Comparison of ENCODE assay signal across 7 cellular contexts in the genomic region with DNA sequence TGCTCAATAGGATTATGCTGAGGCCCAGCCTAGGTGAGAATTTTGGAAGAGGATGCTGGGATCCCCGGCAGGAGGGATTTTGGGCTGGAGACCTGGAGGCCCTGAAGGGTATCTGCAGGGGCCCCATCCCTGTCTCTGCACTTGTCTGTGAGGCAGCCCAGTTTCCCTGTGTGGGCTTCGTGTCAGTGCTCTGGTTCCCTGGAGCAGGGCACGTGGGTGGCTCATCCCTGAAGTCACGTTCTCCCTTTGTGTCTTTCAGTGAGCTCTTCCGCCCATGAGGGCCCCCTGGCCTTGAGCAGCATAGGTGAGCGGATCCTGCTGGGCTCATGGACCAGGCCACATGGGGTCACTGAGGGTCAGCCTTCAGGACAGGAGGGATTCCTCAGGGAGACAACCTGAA.
"Had no signal": no experiment of that assay in that cellular context is flagged by ENCODE, and none has a peak within 500 bp of the region (broad histone marks: within the 10 kb centered on the region; RNA-seq: fewer than 3 reads in every experiment).

No MANE protein-coding gene starts in this region.

- ATAC-seq: activated CD8-positive, alpha-beta T cell treated with anti-CD3 and anti-CD28 coated beads for 36 hours; activated naive CD8-positive, alpha-beta T cell treated with anti-CD3 and anti-CD28 coated beads, Interleukin-2, amount 50 U/mL, for 24 hours; gastroesophageal sphincter; natural killer cell treated with Interleukin-12 subunit alpha and Interleukin-12 subunit beta and Interleukin-15 and Interleukin-18, amount 100 ng/mL, for 72 hours; stimulated activated memory B cell treated with anti-CD40 and anti-IgM and Interleukin-4, amounts not matched to agents 10 μg/mL and 1 μg/mL and 100 μg/mL, for 72 hours had no signal

- H3K4me3 Mint-ChIP-seq: activated CD8-positive, alpha-beta T cell treated with anti-CD3 and anti-CD28 coated beads for 36 hours; activated naive CD8-positive, alpha-beta T cell treated with anti-CD3 and anti-CD28 coated beads, Interleukin-2, amount 50 U/mL, for 24 hours; natural killer cell treated with Interleukin-12 subunit alpha and Interleukin-12 subunit beta and Interleukin-15 and Interleukin-18, amount 100 ng/mL, for 72 hours; stimulated activated memory B cell treated with anti-CD40 and anti-IgM and Interleukin-4, amounts not matched to agents 10 μg/mL and 1 μg/mL and 100 μg/mL, for 72 hours had no signal

- DNase-seq: activated CD8-positive, alpha-beta T cell treated with anti-CD3 and anti-CD28 coated beads for 36 hours; activated naive CD8-positive, alpha-beta T cell treated with anti-CD3 and anti-CD28 coated beads, Interleukin-2, amount 50 U/mL, for 24 hours; mesendoderm; SIG-M5 had no signal

- H3K36me3 Mint-ChIP-seq: stimulated activated memory B cell treated with anti-CD40 and anti-IgM and Interleukin-4, amounts not matched to agents 10 μg/mL and 1 μg/mL and 100 μg/mL, for 72 hours had no signal

- H3K27me3 Mint-ChIP-seq: activated CD8-positive, alpha-beta T cell treated with anti-CD3 and anti-CD28 coated beads for 36 hours; activated naive CD8-positive, alpha-beta T cell treated with anti-CD3 and anti-CD28 coated beads, Interleukin-2, amount 50 U/mL, for 24 hours; natural killer cell treated with Interleukin-12 subunit alpha and Interleukin-12 subunit beta and Interleukin-15 and Interleukin-18, amount 100 ng/mL, for 72 hours; stimulated activated memory B cell treated with anti-CD40 and anti-IgM and Interleukin-4, amounts not matched to agents 10 μg/mL and 1 μg/mL and 100 μg/mL, for 72 hours had no signal

- H3K27ac Mint-ChIP-seq: activated CD8-positive, alpha-beta T cell treated with anti-CD3 and anti-CD28 coated beads for 36 hours; activated naive CD8-positive, alpha-beta T cell treated with anti-CD3 and anti-CD28 coated beads, Interleukin-2, amount 50 U/mL, for 24 hours; natural killer cell treated with Interleukin-12 subunit alpha and Interleukin-12 subunit beta and Interleukin-15 and Interleukin-18, amount 100 ng/mL, for 72 hours; stimulated activated memory B cell treated with anti-CD40 and anti-IgM and Interleukin-4, amounts not matched to agents 10 μg/mL and 1 μg/mL and 100 μg/mL, for 72 hours had no signal

- H3K4me1 Mint-ChIP-seq: activated naive CD8-positive, alpha-beta T cell treated with anti-CD3 and anti-CD28 coated beads, Interleukin-2, amount 50 U/mL, for 24 hours; stimulated activated memory B cell treated with anti-CD40 and anti-IgM and Interleukin-4, amounts not matched to agents 10 μg/mL and 1 μg/mL and 100 μg/mL, for 72 hours had no signal
